In genomic region chr3:150411971-150412370, GRCh38 we compare ENCODE assay signal across 8 cellular contexts. TPM values are rescaled to one million over a fixed set of nuclear protein-coding genes. Genes with fewer than 3 reads are reported as not detected.
DNase-seq lines count a peak whose midpoint lies in the region; ATAC-seq and TF ChIP-seq lines count a peak whose summit lies in the region.

No MANE protein-coding gene starts in this region.

- H3K36me3 ChIP-seq in RWPE2 (ENCODE audit: low read depth) (peaks cover 68% of the 10 kb centered on the region), esophagus muscularis mucosa (no peaks in the 10 kb centered on the region), sigmoid colon (no peaks in the 10 kb centered on the region)

- TF ChIP-seq POLR2A in esophagus muscularis mucosa (IDR thresholded peaks at IDR 0.05; ENCODE audit: low read depth) (no peak), sigmoid colon (IDR thresholded peaks at IDR 0.05) (no peak)

- TF ChIP-seq CTCF in GM12865 (IDR thresholded peaks at IDR 0.05; ENCODE audit: insufficient read depth, low read depth, low read length, missing control alignments) (no peak), RWPE2 (IDR thresholded peaks at IDR 0.05; ENCODE audit: poor library complexity, severe bottlenecking) (no peak), esophagus muscularis mucosa (IDR thresholded peaks at IDR 0.05) (no peak), sigmoid colon (IDR thresholded peaks at IDR 0.05) (no peak)

- TF ChIP-seq EP300 in esophagus muscularis mucosa (IDR thresholded peaks at IDR 0.05) (no peak), sigmoid colon (IDR thresholded peaks at IDR 0.05) (no peak)

- ATAC-seq in RWPE2 (ENCODE audit: low read depth) = no peak
- ATAC-seq in HG03342 (IDR thresholded peaks at IDR 0.05; ENCODE audit: unreplicated experiment) = no peak
- no peak for ATAC-seq in GM18858 (IDR thresholded peaks at IDR 0.05; ENCODE audit: unreplicated experiment)

- DNase-seq in GM12865 (ENCODE audit: low read depth) (no peak), RWPE2 (ENCODE audit: low spot score) (no peak), esophagus muscularis mucosa (ENCODE audit: extremely low spot score) (no peak), sigmoid colon (no peak), Kasumi-1 (lab: John Stamatoyannopoulos, UW) (no peak)
- DNase-seq in stimulated activated CD4-positive, alpha-beta T cell treated with anti-CD3 and anti-CD28 coated beads, Interleukin-15, amount 100 ng/mL, for 24 hours = no peak

- H3K9me3 ChIP-seq in RWPE2 (ENCODE audit: severe bottlenecking) (no peaks in the 10 kb centered on the region), esophagus muscularis mucosa (no peaks in the 10 kb centered on the region), sigmoid colon (no peaks in the 10 kb centered on the region)

- H3K27ac ChIP-seq in RWPE2 (ENCODE audit: poor library complexity, severe bottlenecking) = peak overlapping the region; percentile 93
- H3K27ac ChIP-seq in esophagus muscularis mucosa (replicated peaks in 1 of 4) = peak overlapping the region in 3 of 4 donors; percentile 93 to 100 (median 98)
- H3K27ac ChIP-seq in sigmoid colon = peak overlapping the region; percentile 5 to 100 (median 56)

- peak overlapping the region; percentile 65 for H3K4me3 ChIP-seq in GM12865 (ENCODE audit: low read depth, low read length)
- peak overlapping the region; percentile 91 for H3K4me3 ChIP-seq in RWPE2 (ENCODE audit: severe bottlenecking)
- peak overlapping the region; percentile 67 to 93 (median 76) for H3K4me3 ChIP-seq in esophagus muscularis mucosa
- peak overlapping the region; percentile 89 to 92 (median 89) for H3K4me3 ChIP-seq in sigmoid colon

- intact Hi-C loops in esophagus muscularis mucosa (cut with DNase I) = loop anchor here (2.0 to 10.0 kb wide), 5 partner anchors 41 to 135 kb away; partner anchors contain the start of genes EIF2A and SERP1
- intact Hi-C loops in sigmoid colon (cut with DNase I) = loop anchor here (2.0 to 5.0 kb wide), 3 partner anchors 40 to 185 kb away; no protein-coding TSS in a partner anchor

- H3K4me1 ChIP-seq in RWPE2 (ENCODE audit: insufficient read depth, poor library complexity, severe bottlenecking) (peaks cover 28% of the 10 kb centered on the region), esophagus muscularis mucosa (peaks cover 30 to 63% (median 56%) of the 10 kb centered on the region in 4 donors), sigmoid colon (peaks cover 0 to 59% (median 41%) of the 10 kb centered on the region in 4 donors)

- 23% methylated on average over 2 of the region's 2 CpGs for WGBS in esophagus muscularis mucosa
- 22 to 43% methylated on average over 2 of the region's 2 CpGs for WGBS in sigmoid colon, 2 donors

- no peaks in the 10 kb centered on the region for H3K27me3 ChIP-seq in RWPE2 (ENCODE audit: insufficient read depth, poor library complexity, severe bottlenecking)
- H3K27me3 ChIP-seq in esophagus muscularis mucosa = no peaks in the 10 kb centered on the region
- no peaks in the 10 kb centered on the region for H3K27me3 ChIP-seq in sigmoid colon

RNA-seq across cellular contexts. Expression of gene TSC22D2, which starts 3.9 kb away (rescaled TPM):
- total RNA-seq in esophagus muscularis mucosa = 10 to 100 TPM; 19.1 to 27.1 (median 21.2) TPM
- total RNA-seq in sigmoid colon = 10 to 100 TPM; 14.6 to 24.9 (median 17.8) TPM
- polyA plus RNA-seq in sigmoid colon = 10 to 100 TPM in 1 of 3 donors, 1 to 10 TPM in 2; 6.6 to 12.5 (median 8.0) TPM
